Comparison of ENCODE assay signal across 7 cellular contexts in genomic region chr3:169662215-169663070, GRCh38. TPM values are rescaled to one million over a fixed set of nuclear protein-coding genes. Genes with fewer than 3 reads are reported as not detected.
DNase-seq lines count a peak whose midpoint lies in the region; ATAC-seq and TF ChIP-seq lines count a peak whose summit lies in the region.

No MANE protein-coding gene starts in this region.

- TF ChIP-seq POLR2A in right lobe of liver (IDR thresholded peaks at IDR 0.05), result no peak

- H3K9me3 Mint-ChIP-seq in dendritic cell treated with granulocyte-macrophage colony-stimulating factor and Interleukin-4, amounts not matched to agents 40 ng/mL and 50 ng/mL, for 4 days, result no peaks in the 10 kb centered on the region

- H3K36me3 ChIP-seq in H7 (replicated peaks; ENCODE audit: control insufficient read depth, insufficient read depth, low read length) (no peaks in the 10 kb centered on the region), SK-N-MC (ENCODE audit: insufficient read depth, low read length) (no peaks in the 10 kb centered on the region), right lobe of liver (no peaks in the 10 kb centered on the region)

- peak overlapping the region; percentile 82 for H3K4me3 Mint-ChIP-seq in dendritic cell treated with granulocyte-macrophage colony-stimulating factor and Interleukin-4, amounts not matched to agents 40 ng/mL and 50 ng/mL, for 4 days

- 2% methylated on average over 14 of the region's 82 CpGs for WGBS in right lobe of liver (ENCODE audit: insufficient coverage, low coverage, low lambda C conversion rate, missing lambda C conversion rate)

- H3K27ac Mint-ChIP-seq in dendritic cell treated with granulocyte-macrophage colony-stimulating factor and Interleukin-4, amounts not matched to agents 40 ng/mL and 50 ng/mL, for 4 days, result no peak overlapping the region

- peak; percentile 49 for TF ChIP-seq CTCF in GM12864 (IDR thresholded peaks at IDR 0.05; ENCODE audit: low read depth, low read length, missing control alignments)
- peak; percentile 68 for TF ChIP-seq CTCF in LNCAP (IDR thresholded peaks at IDR 0.05)
- TF ChIP-seq CTCF in right lobe of liver (IDR thresholded peaks at IDR 0.05), result peak; percentile 16 to 45 (median 36)

- no peaks in the 10 kb centered on the region for H3K36me3 Mint-ChIP-seq in dendritic cell treated with granulocyte-macrophage colony-stimulating factor and Interleukin-4, amounts not matched to agents 40 ng/mL and 50 ng/mL, for 4 days (ENCODE audit: low read depth)

- peaks cover 70% of the 10 kb centered on the region for H3K27me3 ChIP-seq in H7 (ENCODE audit: control insufficient read depth, insufficient read depth, low read length)
- H3K27me3 ChIP-seq in right lobe of liver, result peaks cover 0 to 55% of the 10 kb centered on the region in 2 donors

- H3K4me3 ChIP-seq in GM12864 (ENCODE audit: low read depth, low read length) (peak overlapping the region; percentile 42), H7 (ENCODE audit: insufficient read depth, low read depth, low read length) (peak overlapping the region; percentile 60), SK-N-MC (peak overlapping the region; percentile 95), right lobe of liver (peak overlapping the region; percentile 47 to 52 (median 51))

- DNase-seq in GM12864 (ENCODE audit: low read depth) (no peak), H7 (peak; percentile 94), SK-N-MC (ENCODE audit: low read depth, low spot score) (no peak), right lobe of liver (peak in 2 of 3 donors; percentile 72 to 74)
- peak; percentile 63 for DNase-seq in stimulated activated naive CD8-positive, alpha-beta T cell treated with anti-CD3 and anti-CD28 coated beads, Interleukin-15, Interleukin-2, amounts not matched to agents 100 U/mL and 50 U/mL, for 24 hours

- H3K27me3 Mint-ChIP-seq in dendritic cell treated with granulocyte-macrophage colony-stimulating factor and Interleukin-4, amounts not matched to agents 40 ng/mL and 50 ng/mL, for 4 days, result peaks cover 93% of the 10 kb centered on the region

- peak overlapping the region; percentile 66 for H3K9ac ChIP-seq in SK-N-MC (ENCODE audit: insufficient read length)

- intact Hi-C loops in dendritic cell treated with granulocyte-macrophage colony-stimulating factor and Interleukin-4, amounts not matched to agents 40 ng/mL and 50 ng/mL, for 4 days (cut with micrococcal nuclease), result no loop called here
- intact Hi-C loops in right lobe of liver (cut with DNase I), result no loop called here

- peaks cover 0 to 13% (median 5%) of the 10 kb centered on the region in 4 donors for H3K4me1 ChIP-seq in right lobe of liver

- H3K4me1 Mint-ChIP-seq in dendritic cell treated with granulocyte-macrophage colony-stimulating factor and Interleukin-4, amounts not matched to agents 40 ng/mL and 50 ng/mL, for 4 days (ENCODE audit: low read depth), result peaks cover 67% of the 10 kb centered on the region

- ATAC-seq in right lobe of liver, result peak; percentile 76 to 85 (median 84)
- peak; percentile 82 for ATAC-seq in stimulated activated naive CD8-positive, alpha-beta T cell treated with anti-CD3 and anti-CD28 coated beads, Interleukin-15, Interleukin-2, amounts not matched to agents 100 U/mL and 50 U/mL, for 24 hours

- no peaks in the 10 kb centered on the region for H3K9me3 ChIP-seq in SK-N-MC (ENCODE audit: low read depth, low read length)
- no peaks in the 10 kb centered on the region for H3K9me3 ChIP-seq in right lobe of liver

- H3K27ac ChIP-seq in SK-N-MC (no peak overlapping the region), right lobe of liver (peak overlapping the region in 2 of 3 donors; percentile 47 to 64)

RNA-seq across cellular contexts. Expression of gene MECOM, which starts 1.1 kb away (rescaled TPM):
- 17.7 and 22.9 TPM in 2 replicates for total RNA-seq in H7 (2014; rRNA removed; shearing (Covaris generic))
- 1 to 10 TPM; 1.1 to 2.9 (median 1.8) TPM for total RNA-seq in right lobe of liver

Comparison
In these comparisons a context has a peak if more than half of its experiments do, and no peak if none do; other contexts are left out.
1. DNase-seq: peak in H7 (single experiment), right lobe of liver (2 of 3) and stimulated activated naive CD8-positive, alpha-beta T cell treated with anti-CD3 and anti-CD28 coated beads, Interleukin-15, Interleukin-2, amounts not matched to agents 100 U/mL and 50 U/mL, for 24 hours (single experiment); none in GM12864 (single experiment) and SK-N-MC (single experiment).
2. H3K4me3 ChIP-seq: peak in every context shown above with its lines; median percentile 95 in SK-N-MC; 60 in H7; 51 in right lobe of liver; 42 in GM12864.
3. Peak in every context shown above with its lines, with median percentiles within 50 percentile points of each other: CTCF ChIP-seq.